In the genomic region with DNA sequence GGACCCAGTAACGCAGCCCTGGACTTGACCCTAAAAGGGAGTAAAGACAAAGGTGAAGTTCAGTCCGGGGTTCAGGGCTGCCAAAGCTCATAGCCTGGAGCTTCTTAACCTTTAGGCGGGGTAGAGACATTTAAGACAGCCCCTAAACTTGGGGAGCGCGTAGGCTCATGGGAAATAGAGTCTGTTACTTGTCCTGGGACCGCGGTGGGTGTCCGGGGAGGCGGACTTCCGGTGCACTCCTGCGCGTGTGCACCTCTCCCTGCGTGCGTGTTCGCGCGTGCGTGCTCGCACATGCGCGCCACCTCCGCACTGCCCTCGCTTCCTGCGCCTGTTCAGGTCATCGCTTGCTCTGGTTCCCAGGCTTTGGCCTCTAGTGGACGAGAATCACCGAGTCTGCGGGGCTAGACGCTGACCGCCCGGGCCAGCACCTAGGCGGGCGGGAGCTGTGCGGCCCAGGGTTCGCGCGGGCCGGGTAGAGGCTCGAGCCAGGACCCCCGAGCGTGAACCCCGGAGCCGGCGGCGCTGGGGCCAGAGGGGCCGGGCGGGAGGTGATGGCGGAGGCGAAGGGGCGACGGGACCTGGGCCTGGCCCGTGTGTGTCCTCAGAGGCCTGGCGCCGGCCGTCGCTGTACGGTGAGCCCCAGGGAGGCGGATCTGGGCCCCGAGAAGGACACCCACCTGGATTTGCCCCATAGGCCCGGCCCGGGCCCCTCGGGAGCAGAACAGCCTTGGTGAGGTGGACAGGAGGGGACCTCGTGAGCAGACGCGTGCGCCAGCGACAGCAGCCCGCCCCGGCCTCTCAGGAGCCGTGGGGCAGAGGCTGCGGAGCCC, we compare ENCODE assay signal across 7 cellular contexts.
DNase-seq lines count a peak whose midpoint lies in the region; ATAC-seq and TF ChIP-seq lines count a peak whose summit lies in the region.
"Not testable (repeated sequence)": the region's sequence is repeated elsewhere in the genome, so short reads cannot be mapped to it uniquely, and the experiment has no call there.

No MANE protein-coding gene starts in this region.

- not testable (repeated sequence) for TF ChIP-seq CTCF in astrocyte of the spinal cord (IDR thresholded peaks at IDR 0.05; ENCODE audit: low read depth, low read length)

- H3K4me3 ChIP-seq in astrocyte of the spinal cord (ENCODE audit: low read depth, low read length), result peak overlapping the region; percentile 75

- DNase-seq in NCI-H2029 (lab: John Stamatoyannopoulos, UW), result peak; percentile 57
- peak; percentile 61 for DNase-seq in T-helper 9 cell
- peak; percentile 86 for DNase-seq in astrocyte of the spinal cord (ENCODE audit: low read depth, low spot score)
- DNase-seq in hypothalamus (lab: John Stamatoyannopoulos, UW), result peak; percentile 35 to 94 (median 80)
- DNase-seq in retina, result peak; percentile 93

- in situ Hi-C loops in astrocyte of the spinal cord (cut with HindIII; ENCODE audit: low sequenced_read_pairs), result not testable (repeated sequence)

- peak; percentile 99 for ATAC-seq in GM18511 (IDR thresholded peaks at IDR 0.05; ENCODE audit: unreplicated experiment)
- peak; percentile 97 for ATAC-seq in HG02981 (IDR thresholded peaks at IDR 0.05; ENCODE audit: unreplicated experiment)

Comparison
In these comparisons a context has a peak if more than half of its experiments do, and no peak if none do; other contexts are left out.
1. Peak in every context shown above with its lines: DNase-seq, ATAC-seq and H3K4me3 ChIP-seq.